In genomic region chr21:15797577-15798363, GRCh38 we compare ENCODE assay signal across 14 cellular contexts.
A peak's percentile ranks its signal among the peaks of the same experiment; 100 is the strongest.
DNase-seq lines count a peak whose midpoint lies in the region; ATAC-seq and TF ChIP-seq lines count a peak whose summit lies in the region.
"Had no signal": no experiment of that assay in that cellular context is flagged by ENCODE, and none has a peak within 500 bp of the region (broad histone marks: within the 10 kb centered on the region; RNA-seq: fewer than 3 reads in every experiment).

No MANE protein-coding gene starts in this region.

- H3K36me3 ChIP-seq in Loucy (ENCODE audit: insufficient read depth, low read length) (no peaks in the 10 kb centered on the region), osteoblast (ENCODE audit: insufficient read depth, low read length) (peaks cover 3% of the 10 kb centered on the region), trophoblast cell (ENCODE audit: control insufficient read depth in 1 of 2, insufficient read depth in 2 of 2, low read length in 2 of 2) (no peaks in the 10 kb centered on the region)

- H3K18ac ChIP-seq in trophoblast cell (ENCODE audit: low read length) = no peak overlapping the region

- peaks cover 11% of the 10 kb centered on the region for H3K4me1 ChIP-seq in Loucy (ENCODE audit: insufficient read depth, low read length, poor library complexity, severe bottlenecking)
- H3K4me1 ChIP-seq in osteoblast (ENCODE audit: insufficient read depth, low read length) = no peaks in the 10 kb centered on the region
- no peaks in the 10 kb centered on the region for H3K4me1 ChIP-seq in trophoblast cell (ENCODE audit: control insufficient read depth in 1 of 2, insufficient read depth in 2 of 2, low read length in 2 of 2)

- peaks cover 37% of the 10 kb centered on the region for H3K4me1 Mint-ChIP-seq in activated CD4-positive, alpha-beta T cell treated with anti-CD3 and anti-CD28 coated beads, Interleukin-2, amount 10 ng/mL, durations not matched to agents 7 days and 5 days
- H3K4me1 Mint-ChIP-seq in effector memory CD8-positive, alpha-beta T cell (ENCODE audit: low read depth in 2 of 2) = peaks cover 28 to 51% of the 10 kb centered on the region in 2 donors

- no peak overlapping the region for H2BK5ac ChIP-seq in trophoblast cell (ENCODE audit: low read depth, low read length, poor library complexity)

- H3K9me2 ChIP-seq in Loucy (replicated peaks; ENCODE audit: low read depth, low read length) = no peaks in the 10 kb centered on the region

- no peak overlapping the region for H3K4ac ChIP-seq in trophoblast cell (ENCODE audit: low read depth, low read length)

- no CpG with 5 or more reads among the region's 3 CpGs for WGBS in trophoblast cell (ENCODE audit: extremely low coverage, insufficient coverage, insufficient read length)

- H3K4me3 ChIP-seq in Loucy (ENCODE audit: low read length, poor library complexity, severe bottlenecking) (peak overlapping the region; percentile 11), osteoblast (ENCODE audit: insufficient read depth, low read length) (no peak overlapping the region), trophoblast cell (ENCODE audit: low read depth, low read length) (no peak overlapping the region)
- H3K4me3 ChIP-seq: hepatocyte had no signal

- H4K20me1 ChIP-seq in Loucy (ENCODE audit: insufficient read depth, low read length, poor library complexity, severe bottlenecking) (no peaks in the 10 kb centered on the region), osteoblast (ENCODE audit: insufficient read depth, low read length) (no peaks in the 10 kb centered on the region)

- H3K27ac ChIP-seq in osteoblast (ENCODE audit: low read depth, low read length) = no peak overlapping the region
- no peak overlapping the region for H3K27ac ChIP-seq in trophoblast cell (ENCODE audit: low read depth, low read length)
- H3K27ac ChIP-seq: hepatocyte had no signal

- H2AFZ ChIP-seq in Loucy (ENCODE audit: low read length) = no peak overlapping the region
- no peak overlapping the region for H2AFZ ChIP-seq in osteoblast (ENCODE audit: low read length)
- H2AFZ ChIP-seq in trophoblast cell (ENCODE audit: insufficient read depth, low read length, poor library complexity) = no peak overlapping the region
- H2AFZ ChIP-seq: hepatocyte had no signal

- POLR2A ChIA-PET in activated CD4-positive, alpha-beta T cell treated with anti-CD3 and anti-CD28 coated beads, Interleukin-2, amount 10 ng/mL, durations not matched to agents 7 days and 5 days (lab: Charles Lee) = no interaction called here

- H3F3A ChIP-seq in Loucy (ENCODE audit: low read depth) = no peaks in the 10 kb centered on the region

- no peak for DNase-seq in activated CD4-positive, alpha-beta T cell treated with anti-CD3 and anti-CD28 coated beads, Interleukin-2, amount 10 ng/mL, durations not matched to agents 7 days and 5 days
- DNase-seq in activated CD4-positive, alpha-beta T cell treated with anti-CD3 and anti-CD28 coated beads for 4 hours = no peak
- no peak for DNase-seq in effector memory CD8-positive, alpha-beta T cell
- DNase-seq in osteoblast (ENCODE audit: insufficient read length, low spot score, missing footprints) (no peak), trophoblast cell (no peak), globus pallidus (ENCODE audit: low spot score) (no peak)
- DNase-seq: activated CD4-positive, alpha-beta T cell treated with anti-CD3 and anti-CD28 coated beads, Interleukin-2, amount 50 U/mL, for 48 hours; activated naive CD4-positive, alpha-beta T cell treated with Interleukin-2 at 50 U/mL for 16 hours; Caco-2; caudate nucleus; NCI-H1105 treated with DMSO at 0.1 percent for 48 hours had no signal

- H4K91ac ChIP-seq in trophoblast cell (ENCODE audit: low read depth, low read length) = no peak overlapping the region

- H2AK5ac ChIP-seq in trophoblast cell (ENCODE audit: low read length) = no peak overlapping the region

- H3K4me2 ChIP-seq in Loucy (ENCODE audit: low read depth, low read length, poor library complexity, severe bottlenecking) = peak overlapping the region; percentile 47
- peak overlapping the region; percentile 22 for H3K4me2 ChIP-seq in osteoblast (ENCODE audit: insufficient read depth, low read length)
- no peak overlapping the region for H3K4me2 ChIP-seq in trophoblast cell (ENCODE audit: low read length)
- H3K4me2 ChIP-seq: hepatocyte had no signal

- H3K36me3 Mint-ChIP-seq in activated CD4-positive, alpha-beta T cell treated with anti-CD3 and anti-CD28 coated beads, Interleukin-2, amount 10 ng/mL, durations not matched to agents 7 days and 5 days (ENCODE audit: low read depth) = peaks cover 55% of the 10 kb centered on the region
- H3K36me3 Mint-ChIP-seq in effector memory CD8-positive, alpha-beta T cell (ENCODE audit: insufficient read depth) = peaks cover 7% of the 10 kb centered on the region

- no peaks in the 10 kb centered on the region for H3K27me3 Mint-ChIP-seq in activated CD4-positive, alpha-beta T cell treated with anti-CD3 and anti-CD28 coated beads, Interleukin-2, amount 10 ng/mL, durations not matched to agents 7 days and 5 days
- H3K27me3 Mint-ChIP-seq in effector memory CD8-positive, alpha-beta T cell = no peaks in the 10 kb centered on the region

- peak overlapping the region; percentile 17 for H3K27ac Mint-ChIP-seq in activated CD4-positive, alpha-beta T cell treated with anti-CD3 and anti-CD28 coated beads, Interleukin-2, amount 10 ng/mL, durations not matched to agents 7 days and 5 days
- peak overlapping the region in 1 of 2 donors; percentile 52 for H3K27ac Mint-ChIP-seq in effector memory CD8-positive, alpha-beta T cell

- H2BK120ac ChIP-seq in trophoblast cell (ENCODE audit: insufficient read depth, low read length, poor library complexity) = no peak overlapping the region

- peak; percentile 60 for ATAC-seq in effector memory CD8-positive, alpha-beta T cell (replicated peaks)
- no peak for ATAC-seq in HG03196 (IDR thresholded peaks at IDR 0.05; ENCODE audit: unreplicated experiment)

- H3K79me2 ChIP-seq in Loucy (ENCODE audit: insufficient read depth, low read length) = no peaks in the 10 kb centered on the region
- H3K79me2 ChIP-seq in osteoblast (ENCODE audit: insufficient read depth, low read length) = no peaks in the 10 kb centered on the region
- H3K79me2 ChIP-seq in trophoblast cell (ENCODE audit: control insufficient read depth, insufficient read depth, low read length, poor library complexity) = no peaks in the 10 kb centered on the region

- no peaks in the 10 kb centered on the region for H3K79me1 ChIP-seq in trophoblast cell (ENCODE audit: low read length)

- no peak overlapping the region for H3K4me3 Mint-ChIP-seq in activated CD4-positive, alpha-beta T cell treated with anti-CD3 and anti-CD28 coated beads, Interleukin-2, amount 10 ng/mL, durations not matched to agents 7 days and 5 days
- H3K4me3 Mint-ChIP-seq in effector memory CD8-positive, alpha-beta T cell = peak overlapping the region; percentile 0 to 8

- no peak overlapping the region for H4K12ac ChIP-seq in trophoblast cell (ENCODE audit: low read depth, low read length)

- TF ChIP-seq CTCF in Loucy (conservative IDR thresholded peaks at IDR 0.05; ENCODE audit: low read length) (no peak), osteoblast (IDR thresholded peaks at IDR 0.05; ENCODE audit: extremely low read depth, low read depth, low read length) (no peak)

- H2BK12ac ChIP-seq in trophoblast cell (ENCODE audit: low read length) = no peak overlapping the region

- H3K9me3 ChIP-seq in Loucy (ENCODE audit: insufficient read depth, low read depth, low read length) (no peaks in the 10 kb centered on the region), osteoblast (ENCODE audit: low read depth, low read length) (no peaks in the 10 kb centered on the region), trophoblast cell (ENCODE audit: insufficient read depth, low read depth, low read length) (no peaks in the 10 kb centered on the region)
- H3K9me3 ChIP-seq: Caco-2 had no signal

- H3K27me3 ChIP-seq in Loucy (ENCODE audit: insufficient read depth, low read length, poor library complexity, severe bottlenecking) = no peaks in the 10 kb centered on the region
- no peaks in the 10 kb centered on the region for H3K27me3 ChIP-seq in osteoblast (ENCODE audit: insufficient read depth, low read length)
- H3K27me3 ChIP-seq in trophoblast cell (ENCODE audit: insufficient read depth, low read length) = no peaks in the 10 kb centered on the region
- H3K27me3 ChIP-seq: hepatocyte had no signal

- no peak overlapping the region for H3K23ac ChIP-seq in trophoblast cell (ENCODE audit: low read length)

- H3K9ac ChIP-seq in Loucy (ENCODE audit: low read depth, low read length, poor library complexity, severe bottlenecking) (no peak overlapping the region), trophoblast cell (ENCODE audit: low read length) (no peak overlapping the region)

- H4K8ac ChIP-seq in trophoblast cell (ENCODE audit: low read depth, low read length) = no peak overlapping the region

- CTCF ChIA-PET in activated CD4-positive, alpha-beta T cell treated with anti-CD3 and anti-CD28 coated beads, Interleukin-2, amount 10 ng/mL, durations not matched to agents 7 days and 5 days (lab: Charles Lee) = no interaction called here

- H3K9me3 Mint-ChIP-seq in activated CD4-positive, alpha-beta T cell treated with anti-CD3 and anti-CD28 coated beads, Interleukin-2, amount 10 ng/mL, durations not matched to agents 7 days and 5 days = no peaks in the 10 kb centered on the region
- no peaks in the 10 kb centered on the region for H3K9me3 Mint-ChIP-seq in effector memory CD8-positive, alpha-beta T cell

- H3K14ac ChIP-seq in trophoblast cell (ENCODE audit: low read length) = no peak overlapping the region
